ENCODE assay signal across 1 cellular context in genomic region chr4:158964114-158964727, GRCh38.
TF ChIP-seq lines count a peak whose summit lies in the region.

No MANE protein-coding gene starts in this region.

TF ChIP-seq in K562, 482 proteins besides CTCF, POLR2A, EP300 and RAD21 (continued from another document):
- TF ChIP-seq KDM1A (IDR thresholded peaks at IDR 0.05) (peak in 1 of 2 experiments; percentile 71; a peak in 2 of 4 replicates), TCF7 (IDR thresholded peaks at IDR 0.05; ENCODE audit: borderline replicate concordance) (no peak), HDAC2 (IDR thresholded peaks at IDR 0.05) (peak; percentile 71; the same call in 1 of the 2 replicates), RCOR1 (IDR thresholded peaks at IDR 0.05; ENCODE audit: borderline replicate concordance in 1 of 2, low read depth in 2 of 2, low read length in 2 of 2) (peak in 1 of 2 experiments; percentile 37; a peak in 1 of 4 replicates)
TF ChIP-seq in K562: peak in this region for 10.
